15 cellular contexts compared by ENCODE assay signal in genomic region chr21:43777953-43778352, GRCh38. TPM values are rescaled to one million over a fixed set of nuclear protein-coding genes. Genes with fewer than 3 reads are reported as not detected.
A peak's percentile ranks its signal among the peaks of the same experiment; 100 is the strongest.
DNase-seq lines count a peak whose midpoint lies in the region; ATAC-seq and TF ChIP-seq lines count a peak whose summit lies in the region.
"Had no signal": no experiment of that assay in that cellular context is flagged by ENCODE, and none has a peak within 500 bp of the region (broad histone marks: within the 10 kb centered on the region; RNA-seq: fewer than 3 reads in every experiment).

No MANE protein-coding gene starts in this region.

- H3K36me3 ChIP-seq in esophagus (ENCODE audit: control insufficient read depth in 2 of 2, insufficient read depth in 2 of 2, low read length in 1 of 2) (peaks cover 11 to 16% of the 10 kb centered on the region in 2 donors), suprapubic skin (peaks cover 15% of the 10 kb centered on the region)
- H3K36me3 ChIP-seq: uterus had no signal

- H3K27ac ChIP-seq in esophagus (ENCODE audit: low read depth in 2 of 2, low read length in 1 of 2) (peak overlapping the region; percentile 86 to 97), suprapubic skin (peak overlapping the region; percentile 15)
- H3K27ac ChIP-seq: SJSA1, uterus had no signal

- H3K36me3 Mint-ChIP-seq in T-helper 17 cell (ENCODE audit: low read depth): peaks cover 2% of the 10 kb centered on the region

- no peak for TF ChIP-seq POLR2A in suprapubic skin (IDR thresholded peaks at IDR 0.05)

- H3K4me3 Mint-ChIP-seq in T-helper 17 cell: peak overlapping the region; percentile 71

- no peak for TF ChIP-seq CTCF in suprapubic skin (IDR thresholded peaks at IDR 0.05)

- H3K4me3 ChIP-seq in esophagus (ENCODE audit: low read depth in 1 of 2, low read length in 2 of 2): no peak overlapping the region
- no peak overlapping the region for H3K4me3 ChIP-seq in suprapubic skin
- H3K4me3 ChIP-seq: SJSA1, uterus had no signal

- 95 to 96% methylated on average over 5 of the region's 5 CpGs for WGBS in esophagus, 2 donors
- WGBS in suprapubic skin: 93% methylated on average over 3 of the region's 5 CpGs

- intact Hi-C loops in Right ventricle myocardium inferior (cut with DNase I): loop anchor here (5.0 kb wide), 1 partner anchor 51 kb away; no protein-coding TSS in a partner anchor
- intact Hi-C loops in left ventricle myocardium superior (cut with micrococcal nuclease): no loop called here

- H3K27me3 ChIP-seq in esophagus (ENCODE audit: control insufficient read depth in 1 of 2, insufficient read depth in 2 of 2, low read length in 2 of 2): no peaks in the 10 kb centered on the region
- H3K27me3 ChIP-seq in suprapubic skin: no peaks in the 10 kb centered on the region
- H3K27me3 ChIP-seq: SJSA1, uterus had no signal

- peak overlapping the region; percentile 89 for H3K27ac Mint-ChIP-seq in T-helper 17 cell

- ATAC-seq in Right ventricle myocardium inferior (no peak), left ventricle myocardium superior (no peak), T-helper 17 cell (no peak), GM18520 (IDR thresholded peaks at IDR 0.05; ENCODE audit: unreplicated experiment) (no peak)
- ATAC-seq: stimulated activated naive B cell treated with anti-CD40 and anti-IgM and Interleukin-4, amounts not matched to agents 10 μg/mL and 1 μg/mL and 100 μg/mL, for 72 hours had no signal

- peaks cover 28% of the 10 kb centered on the region for H3K4me1 Mint-ChIP-seq in T-helper 17 cell

- H3K4me1 ChIP-seq in esophagus (ENCODE audit: control insufficient read depth in 2 of 2, insufficient read depth in 2 of 2, low read length in 1 of 2) (peaks cover 5 to 10% of the 10 kb centered on the region in 2 donors), suprapubic skin (peaks cover 41% of the 10 kb centered on the region)
- H3K4me1 ChIP-seq: uterus had no signal

- DNase-seq in Right ventricle myocardium inferior (ENCODE audit: missing footprints) (peak; percentile 61), left ventricle myocardium superior (no peak), T-helper 17 cell (no peak), suprapubic skin (ENCODE audit: low spot score in 2 of 2) (no peak), NCI-H2081 treated with DMSO at 0.1 percent for 48 hours (lab: John Stamatoyannopoulos, UW) (no peak), NCI-H748 (lab: John Stamatoyannopoulos, UW; ENCODE audit: unreplicated experiment) (no peak)
- DNase-seq: activated naive CD4-positive, alpha-beta T cell treated with Interleukin-2 at 50 U/mL for 16 hours; caudate nucleus; DMS53; NCI-H1436 treated with DMSO at 0.1 percent for 48 hours; stimulated activated naive B cell treated with anti-CD40 and anti-IgM and Interleukin-4, amounts not matched to agents 10 μg/mL and 1 μg/mL and 100 μg/mL, for 72 hours; uterus had no signal

- no peak for TF ChIP-seq EP300 in suprapubic skin (IDR thresholded peaks at IDR 0.05)

- H3K9me3 ChIP-seq in T-helper 17 cell (ENCODE audit: control insufficient read depth, low read length, poor library complexity, severe bottlenecking) (no peaks in the 10 kb centered on the region), esophagus (ENCODE audit: control insufficient read depth in 2 of 2, insufficient read depth in 1 of 2, low read depth in 1 of 2, low read length in 1 of 2) (no peaks in the 10 kb centered on the region), suprapubic skin (no peaks in the 10 kb centered on the region)
- H3K9me3 ChIP-seq: SJSA1, uterus had no signal

- no peaks in the 10 kb centered on the region for H3K27me3 Mint-ChIP-seq in T-helper 17 cell
- H3K27me3 Mint-ChIP-seq: stimulated activated naive B cell treated with anti-CD40 and anti-IgM and Interleukin-4, amounts not matched to agents 10 μg/mL and 1 μg/mL and 100 μg/mL, for 72 hours had no signal

RNA-seq across cellular contexts. Expression of gene CSTB, which starts 1.8 kb away (rescaled TPM):
- total RNA-seq in Right ventricle myocardium inferior (44.1 TPM), left ventricle myocardium superior (37.6 TPM), T-helper 17 cell (10 to 100 TPM; 22.0 to 26.0 TPM), suprapubic skin (10 to 100 TPM; 17.5 to 39.9 (median 27.9) TPM)
- 1,000 to 10,000 TPM; 3,514 to 5,149 TPM for polyA plus RNA-seq in esophagus

RNA-seq across cellular contexts. Expression of gene RRP1, which starts 11.4 kb away (rescaled TPM):
- total RNA-seq in Right ventricle myocardium inferior (10.1 TPM), left ventricle myocardium superior (13.5 TPM), T-helper 17 cell (10 to 100 TPM; 20.5 to 23.2 TPM), suprapubic skin (10 to 100 TPM; 22.5 to 34.6 (median 28.4) TPM)
- 10 to 100 TPM; 21.0 to 22.5 TPM for polyA plus RNA-seq in esophagus

RNA-seq across cellular contexts. Expression of gene PDXK, which starts 59.0 kb away (rescaled TPM):
- total RNA-seq in Right ventricle myocardium inferior: 105 TPM
- total RNA-seq in left ventricle myocardium superior: 117 TPM
- 100 to 1,000 TPM in 1 of 2 donors, 10 to 100 TPM in 1; 93.1 to 106 TPM for total RNA-seq in T-helper 17 cell
- 10 to 100 TPM; 54.7 to 73.4 TPM for polyA plus RNA-seq in esophagus
- 10 to 100 TPM; 45.0 to 66.0 (median 57.4) TPM for total RNA-seq in suprapubic skin
